9 cellular contexts compared by ENCODE assay signal in genomic region chr6:31581511-31582229, GRCh38. TPM values are rescaled to one million over a fixed set of nuclear protein-coding genes. Genes with fewer than 3 reads are reported as not detected.
DNase-seq lines count a peak whose midpoint lies in the region; ATAC-seq and TF ChIP-seq lines count a peak whose summit lies in the region.
"Had no signal": no experiment of that assay in that cellular context is flagged by ENCODE, and none has a peak within 500 bp of the region (broad histone marks: within the 10 kb centered on the region; RNA-seq: fewer than 3 reads in every experiment).

No MANE protein-coding gene starts in this region.

- DNase-seq in GM06990 (ENCODE audit: extremely low read depth, insufficient read length) (no peak), esophagus squamous epithelium (lab: John Stamatoyannopoulos, UW) (no peak), neuronal stem cell (ENCODE audit: low spot score) (peak; percentile 18), epidermal melanocyte (ENCODE audit: insufficient read length, low spot score) (no peak), DMS79 (lab: John Stamatoyannopoulos, UW) (no peak)

- H3K36me3 ChIP-seq in GM06990 (ENCODE audit: control insufficient read depth, insufficient read depth, low read length) (peaks cover 11% of the 10 kb centered on the region), esophagus squamous epithelium (no peaks in the 10 kb centered on the region), neuronal stem cell (replicated peaks in 1 of 2; ENCODE audit: control insufficient read depth in 2 of 2, insufficient read depth in 2 of 2, low read length in 2 of 2) (no peaks in the 10 kb centered on the region)

- H3K14ac ChIP-seq in neuronal stem cell (ENCODE audit: low read length), result peak overlapping the region; percentile 75

- no peaks in the 10 kb centered on the region for H3K27me3 ChIP-seq in GM06990 (replicated peaks; ENCODE audit: control insufficient read depth, insufficient read depth, low read length)
- H3K27me3 ChIP-seq in esophagus squamous epithelium, result peaks cover 0 to 9% (median 0%) of the 10 kb centered on the region in 4 donors
- peaks cover 0 to 41% (median 12%) of the 10 kb centered on the region in 3 experiments for H3K27me3 ChIP-seq in neuronal stem cell (ENCODE audit: control insufficient read depth in 3 of 3, insufficient read depth in 3 of 3, low read depth in 1 of 3, low read length in 3 of 3)

- H2AK5ac ChIP-seq in neuronal stem cell (ENCODE audit: low read depth, low read length), result peak overlapping the region; percentile 95

- H3K27ac ChIP-seq in esophagus squamous epithelium, result peak overlapping the region; percentile 71 to 88 (median 84)
- H3K27ac ChIP-seq in neuronal stem cell (replicated peaks; ENCODE audit: low read length), result no peak overlapping the region

- TF ChIP-seq POLR2A in esophagus squamous epithelium (IDR thresholded peaks at IDR 0.05), result no peak

- intact Hi-C loops in esophagus squamous epithelium (cut with DNase I), result no loop called here

- WGBS in esophagus squamous epithelium, 2 donors, result 27 to 44% methylated on average over 9 to 12 of the region's 15 CpGs
- no CpG with 5 or more reads among the region's 15 CpGs for WGBS in neuronal stem cell (ENCODE audit: extremely low coverage in 2 of 2, insufficient read length in 2 of 2, insufficient replicate concordance in 1 of 2), 2 donors

- H3K4me1 ChIP-seq in esophagus squamous epithelium (peaks cover 16 to 41% (median 23%) of the 10 kb centered on the region in 3 donors), neuronal stem cell (ENCODE audit: control insufficient read depth in 2 of 2, insufficient read depth in 1 of 2, low read depth in 1 of 2, low read length in 2 of 2) (peaks cover 2 to 9% of the 10 kb centered on the region in 2 donors)

- no peak overlapping the region for H4K8ac ChIP-seq in neuronal stem cell (ENCODE audit: low read depth, low read length)

- ATAC-seq in SK-N-SH treated with all-trans-retinoic acid at 6 μM for 48 hours, result peak; percentile 21
- no peak for ATAC-seq in GM18502 (IDR thresholded peaks at IDR 0.05; ENCODE audit: poor library complexity, unreplicated experiment)
- no peak for ATAC-seq in HG02759 (IDR thresholded peaks at IDR 0.05; ENCODE audit: unreplicated experiment)

- H4K91ac ChIP-seq in neuronal stem cell (ENCODE audit: low read depth, low read length, poor library complexity), result no peak overlapping the region

- H3K4me3 ChIP-seq in GM06990 (replicated peaks; ENCODE audit: low read depth, low read length) (peak overlapping the region; percentile 69), esophagus squamous epithelium (peak overlapping the region; percentile 53 to 84 (median 77)), neuronal stem cell (ENCODE audit: low read length in 2 of 2) (peak overlapping the region; percentile 63 to 96)

- H3K23ac ChIP-seq in neuronal stem cell (ENCODE audit: low read depth, low read length, poor library complexity), result no peak overlapping the region

- peak overlapping the region; percentile 100 for H2AFZ ChIP-seq in neuronal stem cell (ENCODE audit: low read length)

- H3K79me1 ChIP-seq in neuronal stem cell (ENCODE audit: low read depth, low read length), result no peaks in the 10 kb centered on the region

- peak overlapping the region; percentile 79 for H2BK15ac ChIP-seq in neuronal stem cell (ENCODE audit: low read length)

- H3K4ac ChIP-seq in neuronal stem cell (ENCODE audit: low read length), result no peak overlapping the region

- no peak for TF ChIP-seq CTCF in GM06990 (IDR thresholded peaks at IDR 0.05; ENCODE audit: insufficient read depth, low read length, poor library complexity, severe bottlenecking)
- no peak for TF ChIP-seq CTCF in esophagus squamous epithelium (IDR thresholded peaks at IDR 0.05)

- H3K18ac ChIP-seq in neuronal stem cell (ENCODE audit: low read length), result peak overlapping the region; percentile 97

- no peak overlapping the region for H2BK12ac ChIP-seq in neuronal stem cell (ENCODE audit: low read length)

- H3K9me3 ChIP-seq in esophagus squamous epithelium, result no peaks in the 10 kb centered on the region
- no peaks in the 10 kb centered on the region for H3K9me3 ChIP-seq in neuronal stem cell (replicated peaks in 1 of 2; ENCODE audit: control insufficient read depth in 2 of 2, insufficient read depth in 1 of 2, low read depth in 1 of 2, low read length in 2 of 2)

- H2BK5ac ChIP-seq in neuronal stem cell (ENCODE audit: low read length), result no peak overlapping the region

- no peak overlapping the region for H2BK120ac ChIP-seq in neuronal stem cell (ENCODE audit: low read depth, low read length)

- peak overlapping the region; percentile 39 for H3K9ac ChIP-seq in neuronal stem cell (ENCODE audit: low read depth, low read length, poor library complexity)

- H3K4me2 ChIP-seq in neuronal stem cell (ENCODE audit: insufficient read depth, low read length, poor library complexity, severe bottlenecking), result peak overlapping the region; percentile 96

TF ChIP-seq in SK-N-SH treated with all-trans-retinoic acid at 6 μM for 48 hours, 23 proteins besides CTCF, POLR2A, EP300 and RAD21:
- TF ChIP-seq, protein P1, sequence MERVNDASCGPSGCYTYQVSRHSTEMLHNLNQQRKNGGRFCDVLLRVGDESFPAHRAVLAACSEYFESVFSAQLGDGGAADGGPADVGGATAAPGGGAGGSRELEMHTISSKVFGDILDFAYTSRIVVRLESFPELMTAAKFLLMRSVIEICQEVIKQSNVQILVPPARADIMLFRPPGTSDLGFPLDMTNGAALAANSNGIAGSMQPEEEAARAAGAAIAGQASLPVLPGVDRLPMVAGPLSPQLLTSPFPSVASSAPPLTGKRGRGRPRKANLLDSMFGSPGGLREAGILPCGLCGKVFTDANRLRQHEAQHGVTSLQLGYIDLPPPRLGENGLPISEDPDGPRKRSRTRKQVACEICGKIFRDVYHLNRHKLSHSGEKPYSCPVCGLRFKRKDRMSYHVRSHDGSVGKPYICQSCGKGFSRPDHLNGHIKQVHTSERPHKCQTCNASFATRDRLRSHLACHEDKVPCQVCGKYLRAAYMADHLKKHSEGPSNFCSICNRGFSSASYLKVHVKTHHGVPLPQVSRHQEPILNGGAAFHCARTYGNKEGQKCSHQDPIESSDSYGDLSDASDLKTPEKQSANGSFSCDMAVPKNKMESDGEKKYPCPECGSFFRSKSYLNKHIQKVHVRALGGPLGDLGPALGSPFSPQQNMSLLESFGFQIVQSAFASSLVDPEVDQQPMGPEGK (CRISPR knock-in tag; IDR thresholded peaks at IDR 0.05; ENCODE audit: borderline replicate concordance), result no peak
- TF ChIP-seq ISL1 (CRISPR knock-in tag; IDR thresholded peaks at IDR 0.05) (no peak), RARB (CRISPR knock-in tag; IDR thresholded peaks at IDR 0.05) (no peak), CSRNP3 (CRISPR knock-in tag; IDR thresholded peaks at IDR 0.05) (no peak)

RNA-seq across cellular contexts. Expression of gene LTB, which starts 0.6 kb away (rescaled TPM):
- 1 to 10 TPM in 2 of 4 donors, under 1 TPM in 2; 0.53 to 2.3 (median 1.1) TPM for total RNA-seq in esophagus squamous epithelium
- polyA plus RNA-seq in neuronal stem cell (2013, experiment 1 of 2), result 0.08 TPM
- 0.18 TPM for polyA plus RNA-seq in neuronal stem cell (2013, experiment 2 of 2)
- total RNA-seq: LHCN-M2 had no signal

RNA-seq across cellular contexts. Expression of gene LST1, which starts 4.4 kb away (rescaled TPM):
- total RNA-seq in esophagus squamous epithelium, result 10 to 100 TPM in 1 of 4 donors, 1 to 10 TPM in 1, under 1 TPM in 1, not detected in 1; 0.49 to 50.4 (median 5.1) TPM
- 0.81 TPM for polyA plus RNA-seq in neuronal stem cell (2013, experiment 1 of 2)
- 0.73 TPM for polyA plus RNA-seq in neuronal stem cell (2013, experiment 2 of 2)
- total RNA-seq: LHCN-M2 had no signal

RNA-seq across cellular contexts. Expression of gene TNF, which starts 6.3 kb away (rescaled TPM):
- total RNA-seq in esophagus squamous epithelium, result under 1 TPM in 3 of 4 donors, not detected in 1; 0.27 to 0.95 (median 0.61) TPM
- 0.03 TPM for polyA plus RNA-seq in neuronal stem cell (2013, experiment 1 of 2)
- polyA plus RNA-seq in neuronal stem cell (2013, experiment 2 of 2), result 0.01 TPM
- total RNA-seq: LHCN-M2 had no signal

RNA-seq across cellular contexts. Expression of gene LTA, which starts 9.6 kb away (rescaled TPM):
- total RNA-seq in esophagus squamous epithelium, result not detected
- polyA plus RNA-seq in neuronal stem cell (2013, experiment 1 of 2), result 0.07 TPM
- polyA plus RNA-seq in neuronal stem cell (2013, experiment 2 of 2), result 0.07 TPM
- total RNA-seq: LHCN-M2 had no signal

RNA-seq across cellular contexts. Expression of gene NCR3, which starts 11.1 kb away (rescaled TPM):
- total RNA-seq in esophagus squamous epithelium, result not detected
- 0.08 TPM for polyA plus RNA-seq in neuronal stem cell (2013, experiment 1 of 2)
- not detected for polyA plus RNA-seq in neuronal stem cell (2013, experiment 2 of 2)
- total RNA-seq: LHCN-M2 had no signal
